Comparison of ENCODE assay signal across 24 cellular contexts in the genomic region with DNA sequence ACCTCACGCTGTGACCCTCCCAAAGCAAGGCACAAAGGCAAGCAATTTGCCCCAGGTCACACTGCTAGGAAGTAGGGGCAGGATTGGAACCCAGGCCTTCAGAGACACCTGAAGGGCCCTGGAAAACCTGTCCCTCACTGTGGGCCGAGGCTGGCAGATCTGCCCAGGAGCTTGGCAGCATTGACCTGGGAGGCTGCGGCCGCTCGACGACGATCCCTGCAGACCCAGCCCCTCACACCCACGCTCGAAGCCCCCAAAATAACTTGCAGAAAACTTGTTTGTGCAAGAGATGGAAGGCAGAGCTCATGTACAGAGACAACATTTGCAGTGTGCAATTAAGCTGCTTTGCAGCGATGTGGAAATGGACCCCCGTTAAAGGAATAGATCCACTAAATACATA.
DNase-seq lines count a peak whose midpoint lies in the region; ATAC-seq, FAIRE-seq and TF ChIP-seq lines count a peak whose summit lies in the region.
"Had no signal": no experiment of that assay in that cellular context is flagged by ENCODE, and none has a peak within 500 bp of the region (broad histone marks: within the 10 kb centered on the region; RNA-seq: fewer than 3 reads in every experiment).

No MANE protein-coding gene starts in this region.

- no peaks in the 10 kb centered on the region for H3K4me1 ChIP-seq in kidney (ENCODE audit: control insufficient read depth in 1 of 2, insufficient read depth in 1 of 2, low read depth in 1 of 2, low read length in 2 of 2)
- H3K4me1 ChIP-seq in osteoblast (ENCODE audit: insufficient read depth, low read length): no peaks in the 10 kb centered on the region
- no peaks in the 10 kb centered on the region for H3K4me1 ChIP-seq in upper lobe of right lung
- H3K4me1 ChIP-seq: A549, BE2C, Caco-2, HAP-1 had no signal

- H3K27ac ChIP-seq in kidney (ENCODE audit: low read depth in 2 of 2, low read length in 2 of 2) (no peak overlapping the region), osteoblast (ENCODE audit: low read depth, low read length) (no peak overlapping the region), upper lobe of right lung (no peak overlapping the region)
- H3K27ac ChIP-seq: A549, C4-2B had no signal

- intact Hi-C loops in left ventricle myocardium superior (cut with micrococcal nuclease): no loop called here
- intact Hi-C loops in cardiac septum (cut with DNase I): no loop called here
- intact Hi-C loops in kidney (cut with DNase I): no loop called here
- intact Hi-C loops in upper lobe of right lung (cut with DNase I): no loop called here

- no peak overlapping the region for H3K4me2 ChIP-seq in osteoblast (ENCODE audit: insufficient read depth, low read length)
- H3K4me2 ChIP-seq: A549 had no signal

- H3K36me3 ChIP-seq in kidney (ENCODE audit: control insufficient read depth in 1 of 2, insufficient read depth in 2 of 2, low read length in 2 of 2) (no peaks in the 10 kb centered on the region), osteoblast (ENCODE audit: insufficient read depth, low read length) (no peaks in the 10 kb centered on the region), upper lobe of right lung (no peaks in the 10 kb centered on the region)
- H3K36me3 ChIP-seq: BE2C, HAP-1 had no signal

- H3K27me3 ChIP-seq in osteoblast (ENCODE audit: insufficient read depth, low read length) (no peaks in the 10 kb centered on the region), upper lobe of right lung (no peaks in the 10 kb centered on the region)

- H3K9ac ChIP-seq in kidney (ENCODE audit: low read length in 2 of 2): no peak overlapping the region

- FAIRE-seq in kidney (lab: Jason Lieb, UNC): no peak
- FAIRE-seq: A549, G401.6, GM12892, H54 had no signal

- H3K9me3 ChIP-seq in kidney (ENCODE audit: control insufficient read depth in 1 of 2, low read length in 2 of 2): no peaks in the 10 kb centered on the region
- H3K9me3 ChIP-seq in osteoblast (ENCODE audit: low read depth, low read length): no peaks in the 10 kb centered on the region
- H3K9me3 ChIP-seq in upper lobe of right lung: no peaks in the 10 kb centered on the region
- H3K9me3 ChIP-seq: A549, BE2C, Caco-2, HAP-1 had no signal

- peak; percentile 5 for DNase-seq in left ventricle myocardium superior
- no peak for DNase-seq in cardiac septum (ENCODE audit: low spot score)
- peak; percentile 65 for DNase-seq in kidney
- DNase-seq in osteoblast (ENCODE audit: insufficient read length, low spot score, missing footprints): peak; percentile 1
- no peak for DNase-seq in GM20000 (ENCODE audit: low spot score)
- DNase-seq in upper lobe of right lung: no peak
- DNase-seq: 8988T; ACHN; AML-193; BE2C; Caco-2; CD4-positive, CD25-positive, alpha-beta regulatory T cell; CD8-positive, alpha-beta T cell; DMS153; DND-41; GOT3; HFFc6 had no signal

- TF ChIP-seq CTCF in kidney (IDR thresholded peaks at IDR 0.05; ENCODE audit: borderline replicate concordance, extremely low read depth, insufficient read depth): no peak
- no peak for TF ChIP-seq CTCF in osteoblast (IDR thresholded peaks at IDR 0.05; ENCODE audit: extremely low read depth, low read depth, low read length)
- TF ChIP-seq CTCF in GM20000 (IDR thresholded peaks at IDR 0.05; ENCODE audit: extremely low read depth, missing control alignments): no peak
- no peak for TF ChIP-seq CTCF in upper lobe of right lung (IDR thresholded peaks at IDR 0.05)

- H4K20me1 ChIP-seq in osteoblast (ENCODE audit: insufficient read depth, low read length): no peaks in the 10 kb centered on the region

- H3K4me3 ChIP-seq in kidney (ENCODE audit: low read length in 2 of 2) (no peak overlapping the region), osteoblast (ENCODE audit: insufficient read depth, low read length) (no peak overlapping the region), upper lobe of right lung (no peak overlapping the region)
- H3K4me3 ChIP-seq: A549, HAP-1 had no signal

- H3K79me2 ChIP-seq in osteoblast (ENCODE audit: insufficient read depth, low read length): no peaks in the 10 kb centered on the region

- H2AFZ ChIP-seq in osteoblast (ENCODE audit: low read length): no peak overlapping the region

- no peak for ATAC-seq in left ventricle myocardium superior
- no peak for ATAC-seq in HG03139 (IDR thresholded peaks at IDR 0.05; ENCODE audit: unreplicated experiment)
- ATAC-seq in upper lobe of right lung: no peak
- ATAC-seq: A549; CD8-positive, alpha-beta T cell had no signal

Comparison
In these comparisons a context has a peak if more than half of its experiments do, and no peak if none do; other contexts are left out.
1. DNase-seq: peak in left ventricle myocardium superior (single experiment), kidney (single experiment) and osteoblast (single experiment); none in cardiac septum (single experiment), GM20000 (single experiment) and upper lobe of right lung (single experiment).